21 cellular contexts compared by ENCODE assay signal in genomic region chr9:92463387-92463786, GRCh38. TPM values are rescaled to one million over a fixed set of nuclear protein-coding genes. Genes with fewer than 3 reads are reported as not detected.
"Had no signal": no experiment of that assay in that cellular context is flagged by ENCODE, and none has a peak within 500 bp of the region (broad histone marks: within the 10 kb centered on the region; RNA-seq: fewer than 3 reads in every experiment).

No MANE protein-coding gene starts in this region.

- H3K27ac Mint-ChIP-seq: activated CD4-positive, alpha-beta memory T cell treated with anti-CD3 and anti-CD28 coated beads, Interleukin-2, amount 10 ng/mL, durations not matched to agents 7 days and 5 days; activated CD4-positive, alpha-beta T cell treated with anti-CD3 and anti-CD28 coated beads for 36 hours; activated naive CD8-positive, alpha-beta T cell treated with anti-CD3 and anti-CD28 coated beads, Interleukin-2, amount 10 ng/mL, durations not matched to agents 7 days and 5 days; effector memory CD8-positive, alpha-beta T cell; natural killer cell had no signal

- DNase-seq: activated CD4-positive, alpha-beta memory T cell treated with anti-CD3 and anti-CD28 coated beads, Interleukin-2, amount 10 ng/mL, durations not matched to agents 7 days and 5 days; activated CD4-positive, alpha-beta T cell treated with anti-CD3 and anti-CD28 coated beads for 36 hours; activated gamma-delta T cell treated with Interleukin-2 at 50 U/mL for 16 hours; activated naive CD8-positive, alpha-beta T cell treated with anti-CD3 and anti-CD28 coated beads, Interleukin-2, amount 10 ng/mL, durations not matched to agents 7 days and 5 days; activated T-cell treated with anti-CD3 and anti-CD28 coated beads, Interleukin-2, amount 50 U/mL, for 48 hours; colonic mucosa; effector memory CD8-positive, alpha-beta T cell; hypothalamus; lower lobe of right lung; mucosa of descending colon; natural killer cell; stimulated activated CD4-positive, alpha-beta T cell treated with anti-CD3 and anti-CD28 coated beads, Interleukin-15, amount 100 ng/mL, for 24 hours; stimulated activated CD4-positive, alpha-beta T cell treated with anti-CD3 and anti-CD28 coated beads, Interleukin-4, amount 100 ng/mL, for 24 hours; stomach; T-helper 1 cell had no signal

- H3K4me1 Mint-ChIP-seq: activated CD4-positive, alpha-beta T cell treated with anti-CD3 and anti-CD28 coated beads for 36 hours; activated naive CD8-positive, alpha-beta T cell treated with anti-CD3 and anti-CD28 coated beads, Interleukin-2, amount 10 ng/mL, durations not matched to agents 7 days and 5 days; natural killer cell had no signal

- H3K4me1 ChIP-seq: colonic mucosa, lower lobe of right lung, prostate gland had no signal

- H3K36me3 ChIP-seq: cardiac muscle cell, colonic mucosa, lower lobe of right lung, prostate gland, stomach, tibial nerve had no signal

- ATAC-seq: activated CD4-positive, alpha-beta T cell treated with anti-CD3 and anti-CD28 coated beads for 36 hours; effector memory CD8-positive, alpha-beta T cell; lower lobe of right lung; natural killer cell had no signal

- H3K4me3 ChIP-seq: cardiac muscle cell, colonic mucosa, lower lobe of right lung, mucosa of descending colon, prostate gland, stomach, tibial nerve had no signal

- H3K9me3 ChIP-seq: colonic mucosa, lower lobe of right lung, mucosa of descending colon, prostate gland, stomach, tibial nerve had no signal

- H3K27ac ChIP-seq: cardiac muscle cell, colonic mucosa, epithelial cell of prostate, lower lobe of right lung, VCaP had no signal

- H3K4me3 Mint-ChIP-seq: activated CD4-positive, alpha-beta memory T cell treated with anti-CD3 and anti-CD28 coated beads, Interleukin-2, amount 10 ng/mL, durations not matched to agents 7 days and 5 days; activated CD4-positive, alpha-beta T cell treated with anti-CD3 and anti-CD28 coated beads for 36 hours; activated naive CD8-positive, alpha-beta T cell treated with anti-CD3 and anti-CD28 coated beads, Interleukin-2, amount 10 ng/mL, durations not matched to agents 7 days and 5 days; effector memory CD8-positive, alpha-beta T cell; natural killer cell had no signal

- H3K27me3 Mint-ChIP-seq: activated CD4-positive, alpha-beta memory T cell treated with anti-CD3 and anti-CD28 coated beads, Interleukin-2, amount 10 ng/mL, durations not matched to agents 7 days and 5 days; activated CD4-positive, alpha-beta T cell treated with anti-CD3 and anti-CD28 coated beads for 36 hours; activated naive CD8-positive, alpha-beta T cell treated with anti-CD3 and anti-CD28 coated beads, Interleukin-2, amount 10 ng/mL, durations not matched to agents 7 days and 5 days; effector memory CD8-positive, alpha-beta T cell had no signal

- H3K27me3 ChIP-seq: cardiac muscle cell, colonic mucosa, stomach, tibial nerve had no signal

- H3K36me3 Mint-ChIP-seq: natural killer cell had no signal

- H3K9me3 Mint-ChIP-seq: activated CD4-positive, alpha-beta memory T cell treated with anti-CD3 and anti-CD28 coated beads, Interleukin-2, amount 10 ng/mL, durations not matched to agents 7 days and 5 days; activated naive CD8-positive, alpha-beta T cell treated with anti-CD3 and anti-CD28 coated beads, Interleukin-2, amount 10 ng/mL, durations not matched to agents 7 days and 5 days; effector memory CD8-positive, alpha-beta T cell; natural killer cell had no signal

RNA-seq across cellular contexts. Expression of gene ASPN, which starts 18.9 kb away (rescaled TPM):
- total RNA-seq: activated CD4-positive, alpha-beta memory T cell treated with anti-CD3 and anti-CD28 coated beads, Interleukin-2, amount 10 ng/mL, durations not matched to agents 7 days and 5 days; activated CD4-positive, alpha-beta T cell treated with anti-CD3 and anti-CD28 coated beads for 36 hours; activated naive CD8-positive, alpha-beta T cell treated with anti-CD3 and anti-CD28 coated beads, Interleukin-2, amount 10 ng/mL, durations not matched to agents 7 days and 5 days; cardiac muscle cell; glomerular endothelial cell; natural killer cell had no signal

RNA-seq across cellular contexts. Expression of gene OMD, which starts 39.1 kb away (rescaled TPM):
- total RNA-seq: activated CD4-positive, alpha-beta memory T cell treated with anti-CD3 and anti-CD28 coated beads, Interleukin-2, amount 10 ng/mL, durations not matched to agents 7 days and 5 days; activated CD4-positive, alpha-beta T cell treated with anti-CD3 and anti-CD28 coated beads for 36 hours; activated naive CD8-positive, alpha-beta T cell treated with anti-CD3 and anti-CD28 coated beads, Interleukin-2, amount 10 ng/mL, durations not matched to agents 7 days and 5 days; cardiac muscle cell; glomerular endothelial cell; natural killer cell had no signal
- polyA plus RNA-seq: cardiac muscle cell had no signal

RNA-seq across cellular contexts. Expression of gene OGN, which starts 59.0 kb away (rescaled TPM):
- total RNA-seq: activated CD4-positive, alpha-beta memory T cell treated with anti-CD3 and anti-CD28 coated beads, Interleukin-2, amount 10 ng/mL, durations not matched to agents 7 days and 5 days; activated CD4-positive, alpha-beta T cell treated with anti-CD3 and anti-CD28 coated beads for 36 hours; activated naive CD8-positive, alpha-beta T cell treated with anti-CD3 and anti-CD28 coated beads, Interleukin-2, amount 10 ng/mL, durations not matched to agents 7 days and 5 days; cardiac muscle cell; glomerular endothelial cell had no signal
